Comparison of ENCODE assay signal across 15 cellular contexts in the genomic region with DNA sequence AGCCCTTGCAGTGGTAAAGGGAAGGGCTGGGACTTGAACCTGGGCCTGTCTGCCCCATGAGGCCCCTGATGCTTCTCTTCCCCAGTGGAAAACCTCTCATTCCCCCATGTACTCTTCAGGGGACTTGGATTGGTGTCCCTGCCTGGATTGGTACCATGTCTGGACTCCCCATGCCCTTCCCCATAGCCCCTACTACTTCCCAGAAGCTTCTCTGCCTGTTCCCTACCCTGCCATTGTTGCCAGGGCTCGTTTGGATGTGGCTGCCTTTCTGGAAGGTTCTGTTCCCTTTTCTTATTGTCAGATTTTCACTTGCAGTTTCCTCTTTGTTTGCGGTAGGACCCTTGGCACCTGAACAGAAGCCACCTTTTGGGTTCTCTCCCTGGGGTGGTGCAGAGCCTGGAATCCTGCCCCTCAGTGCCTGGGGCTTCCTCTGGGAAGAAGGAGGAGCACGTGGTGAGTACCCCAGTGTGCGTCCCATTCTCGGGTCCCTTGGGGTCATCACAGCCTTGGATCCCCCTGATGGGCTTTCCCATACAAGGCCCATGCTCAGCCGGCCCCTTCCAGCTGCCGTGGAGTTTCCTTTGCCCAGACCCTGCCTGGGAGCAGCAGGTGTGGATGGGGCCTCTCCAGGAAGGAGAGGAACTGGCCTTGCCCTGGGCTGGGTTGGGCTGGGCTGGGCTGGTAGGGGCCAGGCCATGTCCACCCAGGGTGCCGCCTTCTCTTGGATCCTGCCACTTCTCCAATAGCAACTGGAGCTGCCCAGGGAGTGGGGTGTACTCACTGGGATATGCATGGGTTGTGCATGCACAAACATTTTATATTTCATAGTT.
"Had no signal": no experiment of that assay in that cellular context is flagged by ENCODE, and none has a peak within 500 bp of the region (broad histone marks: within the 10 kb centered on the region; RNA-seq: fewer than 3 reads in every experiment).

No MANE protein-coding gene starts in this region.

- H3K4me1 ChIP-seq: heart right ventricle, left ventricle myocardium inferior, upper lobe of left lung had no signal

- H3K4me3 Mint-ChIP-seq: activated naive CD8-positive, alpha-beta T cell treated with anti-CD3 and anti-CD28 coated beads, Interleukin-2, amount 10 ng/mL, durations not matched to agents 7 days and 5 days; neural crest cell; stimulated activated memory B cell treated with anti-CD40 and anti-IgM and Interleukin-4, amounts not matched to agents 10 μg/mL and 1 μg/mL and 100 μg/mL, for 72 hours had no signal

- H3K9ac ChIP-seq: parathyroid adenoma had no signal

- DNase-seq: activated CD4-positive, alpha-beta T cell treated with anti-CD3 and anti-CD28 coated beads for 4 hours; activated naive CD8-positive, alpha-beta T cell treated with anti-CD3 and anti-CD28 coated beads, Interleukin-2, amount 10 ng/mL, durations not matched to agents 7 days and 5 days; heart right ventricle; left ventricle myocardium inferior; mesendoderm; stimulated activated CD4-positive, alpha-beta T cell treated with anti-CD3 and anti-CD28 coated beads, Interleukin-1b, Interleukin-23, amount 100 ng/mL, for 48 hours; substantia nigra; T-helper 1 cell; upper lobe of left lung; WERI-Rb-1 had no signal

- H3K9me3 ChIP-seq: heart right ventricle, left ventricle myocardium inferior, upper lobe of left lung had no signal

- H3K27me3 ChIP-seq: upper lobe of left lung had no signal

- H3K36me3 ChIP-seq: heart right ventricle, left ventricle myocardium inferior, upper lobe of left lung, WERI-Rb-1 had no signal

- H3K27ac Mint-ChIP-seq: activated naive CD8-positive, alpha-beta T cell treated with anti-CD3 and anti-CD28 coated beads, Interleukin-2, amount 10 ng/mL, durations not matched to agents 7 days and 5 days; stimulated activated memory B cell treated with anti-CD40 and anti-IgM and Interleukin-4, amounts not matched to agents 10 μg/mL and 1 μg/mL and 100 μg/mL, for 72 hours had no signal

- ATAC-seq: heart right ventricle; stimulated activated memory B cell treated with anti-CD40 and anti-IgM and Interleukin-4, amounts not matched to agents 10 μg/mL and 1 μg/mL and 100 μg/mL, for 72 hours had no signal

- H3K9me3 Mint-ChIP-seq: activated naive CD8-positive, alpha-beta T cell treated with anti-CD3 and anti-CD28 coated beads, Interleukin-2, amount 10 ng/mL, durations not matched to agents 7 days and 5 days; neural crest cell had no signal

- H3K4me3 ChIP-seq: heart right ventricle, left ventricle myocardium inferior, SK-N-MC, smooth muscle cell, upper lobe of left lung had no signal

- H3K27ac ChIP-seq: heart right ventricle, left ventricle myocardium inferior, parathyroid adenoma, SK-N-MC, upper lobe of left lung, WERI-Rb-1 had no signal

- H3K4me1 Mint-ChIP-seq: activated naive CD8-positive, alpha-beta T cell treated with anti-CD3 and anti-CD28 coated beads, Interleukin-2, amount 10 ng/mL, durations not matched to agents 7 days and 5 days; neural crest cell; stimulated activated memory B cell treated with anti-CD40 and anti-IgM and Interleukin-4, amounts not matched to agents 10 μg/mL and 1 μg/mL and 100 μg/mL, for 72 hours had no signal

- H3K4me2 ChIP-seq: smooth muscle cell had no signal

- H3K36me3 Mint-ChIP-seq: activated naive CD8-positive, alpha-beta T cell treated with anti-CD3 and anti-CD28 coated beads, Interleukin-2, amount 10 ng/mL, durations not matched to agents 7 days and 5 days; stimulated activated memory B cell treated with anti-CD40 and anti-IgM and Interleukin-4, amounts not matched to agents 10 μg/mL and 1 μg/mL and 100 μg/mL, for 72 hours had no signal
